ENCODE assay signal across 2 cellular contexts in genomic region chr7:116552616-116553015, GRCh38.
TF ChIP-seq lines count a peak whose summit lies in the region.

No MANE protein-coding gene starts in this region.

TF ChIP-seq in Ishikawa, 13 proteins besides CTCF, POLR2A, EP300 and RAD21:
- TF ChIP-seq YY1 (IDR thresholded peaks at IDR 0.05; ENCODE audit: low read depth) (no peak), FOXM1 (IDR thresholded peaks at IDR 0.05; ENCODE audit: borderline replicate concordance, low read depth) (no peak), USF1 (IDR thresholded peaks at IDR 0.05) (peak; percentile 59)
TF ChIP-seq in Ishikawa: peak in this region for 1.

TF ChIP-seq in K562, 482 proteins besides CTCF, POLR2A, EP300 and RAD21:
- TF ChIP-seq NFYB (IDR thresholded peaks at IDR 0.05; ENCODE audit: extremely low read depth, insufficient read length), result peak; percentile 11
- TF ChIP-seq USF1 (CRISPR knock-in tag; IDR thresholded peaks at IDR 0.05), result peak; percentile 59; the same call in 1 of the 2 replicates
- TF ChIP-seq TBL1XR1 (IDR thresholded peaks at IDR 0.05; ENCODE audit: low read length in 2 of 2), result no peak
- TF ChIP-seq MTA1 (IDR thresholded peaks at IDR 0.05; ENCODE audit: borderline replicate concordance), result no peak
- TF ChIP-seq USF2 (CRISPR knock-in tag; IDR thresholded peaks at IDR 0.05), result peak; percentile 73
- no peak for TF ChIP-seq ZNF263 (CRISPR knock-in tag; IDR thresholded peaks at IDR 0.05; ENCODE audit: borderline replicate concordance)
- no peak for TF ChIP-seq HIVEP1 (CRISPR knock-in tag; IDR thresholded peaks at IDR 0.05)
- no peak for TF ChIP-seq DLX4 (CRISPR knock-in tag; IDR thresholded peaks at IDR 0.05)
- no peak for TF ChIP-seq PRDM10 (IDR thresholded peaks at IDR 0.05; ENCODE audit: partially characterized antibody)
- no peak for TF ChIP-seq POLR2AphosphoS5 (IDR thresholded peaks at IDR 0.05; ENCODE audit: control insufficient read depth, insufficient read depth, low read depth, low read length)
